In the genomic region with DNA sequence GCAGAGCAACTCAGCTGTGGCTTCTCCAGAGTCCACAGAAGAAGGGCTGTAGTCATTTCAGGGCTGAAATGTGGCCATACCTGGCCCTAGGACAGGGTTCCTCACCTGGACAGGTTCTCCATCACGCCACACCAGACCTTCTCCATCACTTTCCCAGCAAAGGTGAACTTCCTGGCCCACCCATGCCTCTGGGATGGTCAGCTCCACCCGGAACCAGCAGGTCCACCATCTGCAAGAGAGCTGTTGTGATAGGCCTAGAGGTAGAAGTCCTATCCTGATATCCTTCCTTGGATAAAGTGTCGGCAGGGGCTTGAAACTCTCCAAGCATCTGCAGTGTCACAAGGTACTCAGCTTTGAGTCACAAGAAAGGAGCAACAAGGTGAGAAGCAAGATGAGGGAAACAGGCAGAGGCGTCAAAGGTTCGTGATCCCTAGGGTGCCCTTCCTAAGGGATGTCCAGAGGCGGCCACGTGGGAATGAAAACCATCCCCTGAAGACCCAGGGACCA, we compare ENCODE assay signal across 8 cellular contexts. TPM values are rescaled to one million over a fixed set of nuclear protein-coding genes. Genes with fewer than 3 reads are reported as not detected.
A peak's percentile ranks its signal among the peaks of the same experiment; 100 is the strongest.
DNase-seq lines count a peak whose midpoint lies in the region; ATAC-seq and TF ChIP-seq lines count a peak whose summit lies in the region.

No MANE protein-coding gene starts in this region.

- no peaks in the 10 kb centered on the region for H3K9me3 ChIP-seq in MM.1S (replicated peaks; ENCODE audit: insufficient read depth, low read length)

- peaks cover 18% of the 10 kb centered on the region for H3F3A ChIP-seq in MM.1S (ENCODE audit: insufficient read depth, low read length)

- peaks cover 16 to 19% of the 10 kb centered on the region in 2 donors for H3K4me1 Mint-ChIP-seq in effector memory CD8-positive, alpha-beta T cell (ENCODE audit: low read depth in 2 of 2)
- peaks cover 20% of the 10 kb centered on the region for H3K4me1 Mint-ChIP-seq in neural crest cell

- peaks cover 42% of the 10 kb centered on the region for H3K36me3 Mint-ChIP-seq in effector memory CD8-positive, alpha-beta T cell (ENCODE audit: insufficient read depth)
- peaks cover 6% of the 10 kb centered on the region for H3K36me3 Mint-ChIP-seq in neural crest cell (ENCODE audit: low read depth)

- peak overlapping the region; percentile 86 for H3K4me3 ChIP-seq in MM.1S (ENCODE audit: low read length)

- H3K4me3 Mint-ChIP-seq in effector memory CD8-positive, alpha-beta T cell = peak overlapping the region; percentile 89 to 91
- H3K4me3 Mint-ChIP-seq in neural crest cell = peak overlapping the region; percentile 98

- H2AFZ ChIP-seq in MM.1S (ENCODE audit: low read length) = peak overlapping the region; percentile 37; the same call in 1 of the 2 replicates

- peak overlapping the region; percentile 26; the same call in 1 of the 2 replicates for H3K9ac ChIP-seq in MM.1S (ENCODE audit: low read length)

- H3K27me3 ChIP-seq in MM.1S (replicated peaks; ENCODE audit: insufficient read depth, low read length) = no peaks in the 10 kb centered on the region

- peaks cover 16% of the 10 kb centered on the region for H3K4me1 ChIP-seq in MM.1S (ENCODE audit: low read length)

- H3K27ac ChIP-seq in C4-2B = peak overlapping the region; percentile 93; the same call in 1 of the 2 replicates
- no peak overlapping the region for H3K27ac ChIP-seq in MM.1S (ENCODE audit: low read length)

- H3K27me3 Mint-ChIP-seq in effector memory CD8-positive, alpha-beta T cell = no peaks in the 10 kb centered on the region
- no peaks in the 10 kb centered on the region for H3K27me3 Mint-ChIP-seq in neural crest cell (ENCODE audit: low read depth)

- peak overlapping the region; percentile 87; the same call in 1 of the 2 replicates for H3K4me2 ChIP-seq in MM.1S (ENCODE audit: low read depth, low read length)

- DNase-seq in MM.1S (no peak), neural crest cell (ENCODE audit: low read depth, low spot score) (no peak), SW480 (ENCODE audit: low spot score) (no peak)
- no peak for DNase-seq in effector memory CD8-positive, alpha-beta T cell

- no peaks in the 10 kb centered on the region for H3K9me2 ChIP-seq in MM.1S (replicated peaks; ENCODE audit: insufficient read depth, low read length)

- H3K36me3 ChIP-seq in MM.1S (replicated peaks; ENCODE audit: insufficient read depth, low read length) = 0 out of 2 replicates have a peak, but pooled peaks cover 7% of the 10 kb centered on the region

- H4K20me1 ChIP-seq in MM.1S (ENCODE audit: insufficient read depth, low read length) = no peaks in the 10 kb centered on the region

- TF ChIP-seq CTCF in C4-2B (conservative IDR thresholded peaks at IDR 0.05) (no peak), MM.1S (IDR thresholded peaks at IDR 0.05; ENCODE audit: low read length) (no peak), neural crest cell (conservative IDR thresholded peaks at IDR 0.05) (no peak)

- no peaks in the 10 kb centered on the region for H3K9me3 Mint-ChIP-seq in effector memory CD8-positive, alpha-beta T cell
- H3K9me3 Mint-ChIP-seq in neural crest cell = no peaks in the 10 kb centered on the region

- H3K79me2 ChIP-seq in MM.1S (ENCODE audit: low read length) = peaks cover 21% of the 10 kb centered on the region

- no peak for ATAC-seq in effector memory CD8-positive, alpha-beta T cell (replicated peaks)
- ATAC-seq in GM19328 (IDR thresholded peaks at IDR 0.05; ENCODE audit: unreplicated experiment) (no peak), HG03175 (IDR thresholded peaks at IDR 0.05; ENCODE audit: unreplicated experiment) (no peak), HG02870 (IDR thresholded peaks at IDR 0.05; ENCODE audit: unreplicated experiment) (no peak)

- H3K27ac Mint-ChIP-seq in effector memory CD8-positive, alpha-beta T cell = peak overlapping the region; percentile 96 to 97
- H3K27ac Mint-ChIP-seq in neural crest cell (ENCODE audit: unreplicated experiment) = peak overlapping the region; percentile 64

RNA-seq across cellular contexts. Expression of gene MAN2C1, which starts 0.9 kb away (rescaled TPM):
- total RNA-seq in neural crest cell = 209 and 222 TPM in 2 replicates

RNA-seq across cellular contexts. Expression of gene NEIL1, which starts 20.6 kb away (rescaled TPM):
- total RNA-seq in neural crest cell = 18.4 and 20.4 TPM in 2 replicates

RNA-seq across cellular contexts. Expression of gene COMMD4, which starts 31.6 kb away (rescaled TPM):
- total RNA-seq in neural crest cell = 156 and 161 TPM in 2 replicates
